ENCODE assay signal across 8 cellular contexts in genomic region chr17:29778936-29779811, GRCh38.
DNase-seq lines count a peak whose midpoint lies in the region; ATAC-seq and TF ChIP-seq lines count a peak whose summit lies in the region.

No MANE protein-coding gene starts in this region.

- ATAC-seq in upper lobe of left lung (ENCODE audit: low FRiP score in 2 of 2) = peak; percentile 91
- no peak for ATAC-seq in GM18519 (IDR thresholded peaks at IDR 0.05; ENCODE audit: low FRiP score, unreplicated experiment)

- H3K27me3 ChIP-seq in SK-N-SH (ENCODE audit: insufficient read depth) = no peaks in the 10 kb centered on the region
- no peaks in the 10 kb centered on the region for H3K27me3 ChIP-seq in upper lobe of left lung

- no peaks in the 10 kb centered on the region for H3K9me2 ChIP-seq in SK-N-SH

- peak overlapping the region; percentile 48; the same call in 1 of the 2 replicates for H3K4me2 ChIP-seq in SK-N-SH

- no peak for TF ChIP-seq POLR2A in upper lobe of left lung (IDR thresholded peaks at IDR 0.05)

- peak; percentile 83 for TF ChIP-seq RAD21 in SK-N-SH (IDR thresholded peaks at IDR 0.05; ENCODE audit: low read length)

- intact Hi-C loops in posterior cingulate gyrus (cut with DNase I) = loop anchor here (1.0 kb wide), 1 partner anchor 140 kb away; no protein-coding TSS in a partner anchor

- H3K36me3 ChIP-seq in SK-N-SH (replicated peaks in 1 of 2; ENCODE audit: control insufficient read depth in 1 of 2, insufficient read depth in 2 of 2, low read length in 1 of 2) (no peaks in the 10 kb centered on the region), upper lobe of left lung (no peaks in the 10 kb centered on the region)

- no peaks in the 10 kb centered on the region for H3K79me2 ChIP-seq in SK-N-SH (ENCODE audit: insufficient read depth)

- no peak overlapping the region for H3K4me3 ChIP-seq in SK-N-SH (ENCODE audit: low read depth in 2 of 2, low read length in 1 of 2)
- no peak overlapping the region for H3K4me3 ChIP-seq in upper lobe of left lung

- CTCF ChIA-PET in SK-N-SH (lab: Yijun Ruan, JAX) = interaction anchor here (0.6 to 4.6 kb wide), 53 partner anchors 8 to 315 kb away, joined by 3 to 53 read pairs (median 4); partner anchors contain the start of genes ANKRD13B and SSH2

- POLR2A ChIA-PET in SK-N-SH (lab: Yijun Ruan, JAX) = no interaction called here

- peaks cover under 1% of the 10 kb centered on the region for H3F3A ChIP-seq in SK-N-SH (replicated peaks; ENCODE audit: insufficient read depth)

- TF ChIP-seq CTCF in GM12872 (IDR thresholded peaks at IDR 0.05; ENCODE audit: insufficient read depth, low read depth, low read length) (peak; percentile 72; the same call in 2 of the 3 replicates), SK-N-SH (IDR thresholded peaks at IDR 0.05) (peak; percentile 86), upper lobe of left lung (IDR thresholded peaks at IDR 0.05) (peak; percentile 67 to 83 (median 74))

- H4K20me1 ChIP-seq in SK-N-SH (ENCODE audit: insufficient read depth) = no peaks in the 10 kb centered on the region

- H2AFZ ChIP-seq in SK-N-SH (ENCODE audit: low read depth) = 0 out of 2 replicates have a peak overlapping the region, but pooled peaks have one; percentile 5

- DNase-seq in LHCN-M2 (ENCODE audit: low read depth) (peak; percentile 56), SK-N-SH (peak; percentile 75), globus pallidus (ENCODE audit: low spot score) (peak; percentile 77), posterior cingulate gyrus (peak; percentile 50 to 94 (median 80)), upper lobe of left lung (peak in 1 of 2 donors; percentile 62)
- peak; percentile 57 to 76 (median 72) for DNase-seq in activated naive CD4-positive, alpha-beta T cell (lab: John Stamatoyannopoulos, UW)

- H3K9me3 ChIP-seq in SK-N-SH (no peaks in the 10 kb centered on the region), upper lobe of left lung (no peaks in the 10 kb centered on the region)

- H3K4me1 ChIP-seq in SK-N-SH (ENCODE audit: control insufficient read depth in 1 of 2, insufficient read depth in 2 of 2, low read depth in 1 of 2, low read length in 1 of 2) (peaks cover 0 to 11% of the 10 kb centered on the region in 2 experiments; a peak in 2 of 4 replicates), upper lobe of left lung (peaks cover 8 to 14% (median 10%) of the 10 kb centered on the region in 4 donors)

- H3K9ac ChIP-seq in SK-N-SH = no peak overlapping the region

- TF ChIP-seq EP300 in SK-N-SH (IDR thresholded peaks at IDR 0.05; ENCODE audit: borderline replicate concordance in 1 of 2, low read depth in 1 of 2, low read length in 1 of 2) (peak in 1 of 2 experiments; percentile 30; a peak in 1 of 4 replicates), upper lobe of left lung (IDR thresholded peaks at IDR 0.05) (no peak)

- H3K27ac ChIP-seq in SK-N-SH (ENCODE audit: low read depth in 2 of 2, low read length in 1 of 2) (peak overlapping the region; percentile 7 to 77; a peak in 3 of 4 replicates), upper lobe of left lung (peak overlapping the region in 1 of 4 donors; percentile 52)

- WGBS in SK-N-SH (ENCODE audit: low lambda C conversion rate) = 28% methylated on average over 8 of the region's 8 CpGs
- 37 to 39% methylated on average over 8 of the region's 8 CpGs for WGBS in upper lobe of left lung, 2 donors

TF ChIP-seq in SK-N-SH, 30 proteins besides CTCF, POLR2A, EP300 and RAD21:
- TF ChIP-seq MXI1 (IDR thresholded peaks at IDR 0.05; ENCODE audit: low read depth, low read length) (peak; percentile 61), CHD2 (IDR thresholded peaks at IDR 0.05; ENCODE audit: low read length, partially characterized antibody) (peak; percentile 26), USF1 (IDR thresholded peaks at IDR 0.05; ENCODE audit: borderline replicate concordance, low read depth) (no peak), GATA2 (CRISPR knock-in tag; IDR thresholded peaks at IDR 0.05) (no peak), SMC3 (IDR thresholded peaks at IDR 0.05; ENCODE audit: low read depth, low read length) (peak; percentile 70)
